1 cellular context compared by ENCODE assay signal in the genomic region with DNA sequence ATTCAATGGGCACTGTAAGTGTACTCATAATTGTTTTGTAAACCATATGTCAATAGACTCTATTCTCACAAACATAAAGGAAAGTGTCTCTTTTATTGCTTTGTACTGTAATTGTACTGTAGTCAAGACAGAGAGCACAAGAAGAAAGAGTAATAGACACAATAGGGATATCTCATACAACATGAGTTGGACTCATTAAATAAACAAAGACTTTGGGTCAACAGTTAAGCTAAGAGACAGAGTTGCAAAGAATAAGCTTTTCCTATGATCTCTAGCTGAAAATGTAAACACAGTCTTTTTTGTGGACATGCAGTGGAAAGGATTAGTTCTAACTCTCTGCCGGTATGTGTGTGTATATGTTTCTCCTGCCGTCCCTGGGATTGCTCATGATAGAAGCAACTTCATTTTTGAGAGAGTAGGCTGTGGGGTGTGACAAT.
TF ChIP-seq lines count a peak whose summit lies in the region.

No MANE protein-coding gene starts in this region.

TF ChIP-seq in HepG2, 621 proteins besides CTCF, POLR2A, EP300 and RAD21 (continued from another document and continues in another):
- TF ChIP-seq, protein P1, sequence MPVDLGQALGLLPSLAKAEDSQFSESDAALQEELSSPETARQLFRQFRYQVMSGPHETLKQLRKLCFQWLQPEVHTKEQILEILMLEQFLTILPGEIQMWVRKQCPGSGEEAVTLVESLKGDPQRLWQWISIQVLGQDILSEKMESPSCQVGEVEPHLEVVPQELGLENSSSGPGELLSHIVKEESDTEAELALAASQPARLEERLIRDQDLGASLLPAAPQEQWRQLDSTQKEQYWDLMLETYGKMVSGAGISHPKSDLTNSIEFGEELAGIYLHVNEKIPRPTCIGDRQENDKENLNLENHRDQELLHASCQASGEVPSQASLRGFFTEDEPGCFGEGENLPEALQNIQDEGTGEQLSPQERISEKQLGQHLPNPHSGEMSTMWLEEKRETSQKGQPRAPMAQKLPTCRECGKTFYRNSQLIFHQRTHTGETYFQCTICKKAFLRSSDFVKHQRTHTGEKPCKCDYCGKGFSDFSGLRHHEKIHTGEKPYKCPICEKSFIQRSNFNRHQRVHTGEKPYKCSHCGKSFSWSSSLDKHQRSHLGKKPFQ (CRISPR knock-in tag; IDR thresholded peaks at IDR 0.05; ENCODE audit: insufficient replicate concordance), result peak; percentile 68
- TF ChIP-seq TMF1 (CRISPR knock-in tag; IDR thresholded peaks at IDR 0.05; ENCODE audit: low read depth) (no peak), SKI (IDR thresholded peaks at IDR 0.05; ENCODE audit: partially characterized antibody) (peak; percentile 97), YY1 (IDR thresholded peaks at IDR 0.05; ENCODE audit: insufficient read depth, insufficient replicate concordance, low read depth, low read length) (no peak), MED1 (CRISPR knock-in tag; IDR thresholded peaks at IDR 0.05) (peak; percentile 86), ZNF331 (CRISPR knock-in tag; IDR thresholded peaks at IDR 0.05) (peak; percentile 89), ELF4 (CRISPR knock-in tag; IDR thresholded peaks at IDR 0.05; ENCODE audit: borderline replicate concordance) (no peak), SMAD9 (CRISPR knock-in tag; IDR thresholded peaks at IDR 0.05) (no peak), ARHGAP35 (CRISPR knock-in tag; IDR thresholded peaks at IDR 0.05; ENCODE audit: borderline replicate concordance) (no peak), BORCS8-MEF2B (CRISPR knock-in tag; IDR thresholded peaks at IDR 0.05) (no peak), CBX5 (CRISPR knock-in tag; IDR thresholded peaks at IDR 0.05; ENCODE audit: borderline replicate concordance) (no peak), YEATS4 (CRISPR knock-in tag; IDR thresholded peaks at IDR 0.05; ENCODE audit: borderline replicate concordance) (peak; percentile 70), MEIS1 (CRISPR knock-in tag; IDR thresholded peaks at IDR 0.05; ENCODE audit: borderline replicate concordance) (0 out of 2 replicates have a peak, but pooled peaks have one; percentile 37), ZNF713 (CRISPR knock-in tag; IDR thresholded peaks at IDR 0.05) (no peak), GFI1 (CRISPR knock-in tag; IDR thresholded peaks at IDR 0.05; ENCODE audit: borderline replicate concordance) (no peak), ZNF274 (CRISPR knock-in tag; IDR thresholded peaks at IDR 0.05) (no peak), THAP11 (CRISPR knock-in tag; IDR thresholded peaks at IDR 0.05) (peak; percentile 76), ZNF143 (CRISPR knock-in tag; IDR thresholded peaks at IDR 0.05) (no peak), TP53 (CRISPR knock-in tag; conservative IDR thresholded peaks at IDR 0.05) (no peak), PITX1 (CRISPR knock-in tag; IDR thresholded peaks at IDR 0.05) (peak; percentile 99), SOX5 (CRISPR knock-in tag; IDR thresholded peaks at IDR 0.05; ENCODE audit: borderline replicate concordance) (peak; percentile 100), JUNB (CRISPR knock-in tag; IDR thresholded peaks at IDR 0.05; ENCODE audit: borderline replicate concordance) (peak; percentile 61; the same call in 1 of the 2 replicates), NRL (CRISPR knock-in tag; IDR thresholded peaks at IDR 0.05; ENCODE audit: borderline replicate concordance) (no peak), TAF1 (CRISPR knock-in tag; IDR thresholded peaks at IDR 0.05) (no peak), AKAP8 (CRISPR knock-in tag; IDR thresholded peaks at IDR 0.05) (no peak), SIN3A (IDR thresholded peaks at IDR 0.05; ENCODE audit: borderline replicate concordance, low read depth, low read length) (no peak), PPARG (CRISPR knock-in tag; conservative IDR thresholded peaks at IDR 0.05) (peak; percentile 93), TBP (CRISPR knock-in tag; IDR thresholded peaks at IDR 0.05) (no peak), ZNF773 (CRISPR knock-in tag; IDR thresholded peaks at IDR 0.05; ENCODE audit: borderline replicate concordance) (no peak), ZNF460 (CRISPR knock-in tag; IDR thresholded peaks at IDR 0.05; ENCODE audit: borderline replicate concordance) (no peak), ZNF17 (CRISPR knock-in tag; IDR thresholded peaks at IDR 0.05) (no peak)
- TF ChIP-seq, protein P2, sequence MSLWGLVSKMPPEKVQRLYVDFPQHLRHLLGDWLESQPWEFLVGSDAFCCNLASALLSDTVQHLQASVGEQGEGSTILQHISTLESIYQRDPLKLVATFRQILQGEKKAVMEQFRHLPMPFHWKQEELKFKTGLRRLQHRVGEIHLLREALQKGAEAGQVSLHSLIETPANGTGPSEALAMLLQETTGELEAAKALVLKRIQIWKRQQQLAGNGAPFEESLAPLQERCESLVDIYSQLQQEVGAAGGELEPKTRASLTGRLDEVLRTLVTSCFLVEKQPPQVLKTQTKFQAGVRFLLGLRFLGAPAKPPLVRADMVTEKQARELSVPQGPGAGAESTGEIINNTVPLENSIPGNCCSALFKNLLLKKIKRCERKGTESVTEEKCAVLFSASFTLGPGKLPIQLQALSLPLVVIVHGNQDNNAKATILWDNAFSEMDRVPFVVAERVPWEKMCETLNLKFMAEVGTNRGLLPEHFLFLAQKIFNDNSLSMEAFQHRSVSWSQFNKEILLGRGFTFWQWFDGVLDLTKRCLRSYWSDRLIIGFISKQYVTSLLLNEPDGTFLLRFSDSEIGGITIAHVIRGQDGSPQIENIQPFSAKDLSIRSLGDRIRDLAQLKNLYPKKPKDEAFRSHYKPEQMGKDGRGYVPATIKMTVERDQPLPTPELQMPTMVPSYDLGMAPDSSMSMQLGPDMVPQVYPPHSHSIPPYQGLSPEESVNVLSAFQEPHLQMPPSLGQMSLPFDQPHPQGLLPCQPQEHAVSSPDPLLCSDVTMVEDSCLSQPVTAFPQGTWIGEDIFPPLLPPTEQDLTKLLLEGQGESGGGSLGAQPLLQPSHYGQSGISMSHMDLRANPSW (CRISPR knock-in tag; IDR thresholded peaks at IDR 0.05; ENCODE audit: borderline replicate concordance), result no peak
- TF ChIP-seq, protein P3, sequence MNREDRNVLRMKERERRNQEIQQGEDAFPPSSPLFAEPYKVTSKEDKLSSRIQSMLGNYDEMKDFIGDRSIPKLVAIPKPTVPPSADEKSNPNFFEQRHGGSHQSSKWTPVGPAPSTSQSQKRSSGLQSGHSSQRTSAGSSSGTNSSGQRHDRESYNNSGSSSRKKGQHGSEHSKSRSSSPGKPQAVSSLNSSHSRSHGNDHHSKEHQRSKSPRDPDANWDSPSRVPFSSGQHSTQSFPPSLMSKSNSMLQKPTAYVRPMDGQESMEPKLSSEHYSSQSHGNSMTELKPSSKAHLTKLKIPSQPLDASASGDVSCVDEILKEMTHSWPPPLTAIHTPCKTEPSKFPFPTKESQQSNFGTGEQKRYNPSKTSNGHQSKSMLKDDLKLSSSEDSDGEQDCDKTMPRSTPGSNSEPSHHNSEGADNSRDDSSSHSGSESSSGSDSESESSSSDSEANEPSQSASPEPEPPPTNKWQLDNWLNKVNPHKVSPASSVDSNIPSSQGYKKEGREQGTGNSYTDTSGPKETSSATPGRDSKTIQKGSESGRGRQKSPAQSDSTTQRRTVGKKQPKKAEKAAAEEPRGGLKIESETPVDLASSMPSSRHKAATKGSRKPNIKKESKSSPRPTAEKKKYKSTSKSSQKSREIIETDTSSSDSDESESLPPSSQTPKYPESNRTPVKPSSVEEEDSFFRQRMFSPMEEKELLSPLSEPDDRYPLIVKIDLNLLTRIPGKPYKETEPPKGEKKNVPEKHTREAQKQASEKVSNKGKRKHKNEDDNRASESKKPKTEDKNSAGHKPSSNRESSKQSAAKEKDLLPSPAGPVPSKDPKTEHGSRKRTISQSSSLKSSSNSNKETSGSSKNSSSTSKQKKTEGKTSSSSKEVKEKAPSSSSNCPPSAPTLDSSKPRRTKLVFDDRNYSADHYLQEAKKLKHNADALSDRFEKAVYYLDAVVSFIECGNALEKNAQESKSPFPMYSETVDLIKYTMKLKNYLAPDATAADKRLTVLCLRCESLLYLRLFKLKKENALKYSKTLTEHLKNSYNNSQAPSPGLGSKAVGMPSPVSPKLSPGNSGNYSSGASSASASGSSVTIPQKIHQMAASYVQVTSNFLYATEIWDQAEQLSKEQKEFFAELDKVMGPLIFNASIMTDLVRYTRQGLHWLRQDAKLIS (CRISPR knock-in tag; IDR thresholded peaks at IDR 0.05), result no peak
- TF ChIP-seq, protein P4, sequence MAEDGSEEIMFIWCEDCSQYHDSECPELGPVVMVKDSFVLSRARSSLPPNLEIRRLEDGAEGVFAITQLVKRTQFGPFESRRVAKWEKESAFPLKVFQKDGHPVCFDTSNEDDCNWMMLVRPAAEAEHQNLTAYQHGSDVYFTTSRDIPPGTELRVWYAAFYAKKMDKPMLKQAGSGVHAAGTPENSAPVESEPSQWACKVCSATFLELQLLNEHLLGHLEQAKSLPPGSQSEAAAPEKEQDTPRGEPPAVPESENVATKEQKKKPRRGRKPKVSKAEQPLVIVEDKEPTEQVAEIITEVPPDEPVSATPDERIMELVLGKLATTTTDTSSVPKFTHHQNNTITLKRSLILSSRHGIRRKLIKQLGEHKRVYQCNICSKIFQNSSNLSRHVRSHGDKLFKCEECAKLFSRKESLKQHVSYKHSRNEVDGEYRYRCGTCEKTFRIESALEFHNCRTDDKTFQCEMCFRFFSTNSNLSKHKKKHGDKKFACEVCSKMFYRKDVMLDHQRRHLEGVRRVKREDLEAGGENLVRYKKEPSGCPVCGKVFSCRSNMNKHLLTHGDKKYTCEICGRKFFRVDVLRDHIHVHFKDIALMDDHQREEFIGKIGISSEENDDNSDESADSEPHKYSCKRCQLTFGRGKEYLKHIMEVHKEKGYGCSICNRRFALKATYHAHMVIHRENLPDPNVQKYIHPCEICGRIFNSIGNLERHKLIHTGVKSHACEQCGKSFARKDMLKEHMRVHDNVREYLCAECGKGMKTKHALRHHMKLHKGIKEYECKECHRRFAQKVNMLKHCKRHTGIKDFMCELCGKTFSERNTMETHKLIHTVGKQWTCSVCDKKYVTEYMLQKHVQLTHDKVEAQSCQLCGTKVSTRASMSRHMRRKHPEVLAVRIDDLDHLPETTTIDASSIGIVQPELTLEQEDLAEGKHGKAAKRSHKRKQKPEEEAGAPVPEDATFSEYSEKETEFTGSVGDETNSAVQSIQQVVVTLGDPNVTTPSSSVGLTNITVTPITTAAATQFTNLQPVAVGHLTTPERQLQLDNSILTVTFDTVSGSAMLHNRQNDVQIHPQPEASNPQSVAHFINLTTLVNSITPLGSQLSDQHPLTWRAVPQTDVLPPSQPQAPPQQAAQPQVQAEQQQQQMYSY (CRISPR knock-in tag; IDR thresholded peaks at IDR 0.05), result no peak
- TF ChIP-seq, protein P5, sequence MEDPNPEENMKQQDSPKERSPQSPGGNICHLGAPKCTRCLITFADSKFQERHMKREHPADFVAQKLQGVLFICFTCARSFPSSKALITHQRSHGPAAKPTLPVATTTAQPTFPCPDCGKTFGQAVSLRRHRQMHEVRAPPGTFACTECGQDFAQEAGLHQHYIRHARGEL (CRISPR knock-in tag; IDR thresholded peaks at IDR 0.05), result no peak
- TF ChIP-seq, protein P6, sequence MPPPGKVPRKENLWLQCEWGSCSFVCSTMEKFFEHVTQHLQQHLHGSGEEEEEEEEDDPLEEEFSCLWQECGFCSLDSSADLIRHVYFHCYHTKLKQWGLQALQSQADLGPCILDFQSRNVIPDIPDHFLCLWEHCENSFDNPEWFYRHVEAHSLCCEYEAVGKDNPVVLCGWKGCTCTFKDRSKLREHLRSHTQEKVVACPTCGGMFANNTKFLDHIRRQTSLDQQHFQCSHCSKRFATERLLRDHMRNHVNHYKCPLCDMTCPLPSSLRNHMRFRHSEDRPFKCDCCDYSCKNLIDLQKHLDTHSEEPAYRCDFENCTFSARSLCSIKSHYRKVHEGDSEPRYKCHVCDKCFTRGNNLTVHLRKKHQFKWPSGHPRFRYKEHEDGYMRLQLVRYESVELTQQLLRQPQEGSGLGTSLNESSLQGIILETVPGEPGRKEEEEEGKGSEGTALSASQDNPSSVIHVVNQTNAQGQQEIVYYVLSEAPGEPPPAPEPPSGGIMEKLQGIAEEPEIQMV (CRISPR knock-in tag; IDR thresholded peaks at IDR 0.05; ENCODE audit: low read depth), result no peak
- TF ChIP-seq, protein P7, sequence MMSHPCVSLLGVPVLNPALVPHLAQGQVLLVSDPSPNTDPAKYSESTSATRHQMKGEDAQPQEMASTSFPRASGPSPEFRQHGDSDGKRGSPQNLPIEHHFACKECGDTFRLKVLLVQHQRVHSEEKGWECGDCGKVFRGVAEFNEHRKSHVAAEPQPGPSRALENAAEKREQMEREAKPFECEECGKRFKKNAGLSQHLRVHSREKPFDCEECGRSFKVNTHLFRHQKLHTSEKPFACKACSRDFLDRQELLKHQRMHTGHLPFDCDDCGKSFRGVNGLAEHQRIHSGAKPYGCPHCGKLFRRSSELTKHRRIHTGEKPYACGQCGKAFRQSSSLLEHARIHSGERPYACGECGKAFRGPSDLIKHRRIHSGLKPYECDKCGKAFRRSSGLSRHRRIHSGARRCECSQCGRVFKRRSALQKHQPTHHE (CRISPR knock-in tag; IDR thresholded peaks at IDR 0.05; ENCODE audit: borderline replicate concordance), result no peak
- TF ChIP-seq, protein P8, sequence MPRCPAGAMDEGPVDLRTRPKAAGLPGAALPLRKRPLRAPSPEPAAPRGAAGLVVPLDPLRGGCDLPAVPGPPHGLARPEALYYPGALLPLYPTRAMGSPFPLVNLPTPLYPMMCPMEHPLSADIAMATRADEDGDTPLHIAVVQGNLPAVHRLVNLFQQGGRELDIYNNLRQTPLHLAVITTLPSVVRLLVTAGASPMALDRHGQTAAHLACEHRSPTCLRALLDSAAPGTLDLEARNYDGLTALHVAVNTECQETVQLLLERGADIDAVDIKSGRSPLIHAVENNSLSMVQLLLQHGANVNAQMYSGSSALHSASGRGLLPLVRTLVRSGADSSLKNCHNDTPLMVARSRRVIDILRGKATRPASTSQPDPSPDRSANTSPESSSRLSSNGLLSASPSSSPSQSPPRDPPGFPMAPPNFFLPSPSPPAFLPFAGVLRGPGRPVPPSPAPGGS (CRISPR knock-in tag; IDR thresholded peaks at IDR 0.05), result no peak
- TF ChIP-seq, protein P9, sequence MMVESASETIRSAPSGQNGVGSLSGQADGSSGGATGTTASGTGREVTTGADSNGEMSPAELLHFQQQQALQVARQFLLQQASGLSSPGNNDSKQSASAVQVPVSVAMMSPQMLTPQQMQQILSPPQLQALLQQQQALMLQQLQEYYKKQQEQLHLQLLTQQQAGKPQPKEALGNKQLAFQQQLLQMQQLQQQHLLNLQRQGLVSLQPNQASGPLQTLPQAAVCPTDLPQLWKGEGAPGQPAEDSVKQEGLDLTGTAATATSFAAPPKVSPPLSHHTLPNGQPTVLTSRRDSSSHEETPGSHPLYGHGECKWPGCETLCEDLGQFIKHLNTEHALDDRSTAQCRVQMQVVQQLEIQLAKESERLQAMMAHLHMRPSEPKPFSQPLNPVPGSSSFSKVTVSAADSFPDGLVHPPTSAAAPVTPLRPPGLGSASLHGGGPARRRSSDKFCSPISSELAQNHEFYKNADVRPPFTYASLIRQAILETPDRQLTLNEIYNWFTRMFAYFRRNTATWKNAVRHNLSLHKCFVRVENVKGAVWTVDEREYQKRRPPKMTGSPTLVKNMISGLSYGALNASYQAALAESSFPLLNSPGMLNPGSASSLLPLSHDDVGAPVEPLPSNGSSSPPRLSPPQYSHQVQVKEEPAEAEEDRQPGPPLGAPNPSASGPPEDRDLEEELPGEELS (CRISPR knock-in tag; IDR thresholded peaks at IDR 0.05), result peak; percentile 94
- TF ChIP-seq, protein P10, sequence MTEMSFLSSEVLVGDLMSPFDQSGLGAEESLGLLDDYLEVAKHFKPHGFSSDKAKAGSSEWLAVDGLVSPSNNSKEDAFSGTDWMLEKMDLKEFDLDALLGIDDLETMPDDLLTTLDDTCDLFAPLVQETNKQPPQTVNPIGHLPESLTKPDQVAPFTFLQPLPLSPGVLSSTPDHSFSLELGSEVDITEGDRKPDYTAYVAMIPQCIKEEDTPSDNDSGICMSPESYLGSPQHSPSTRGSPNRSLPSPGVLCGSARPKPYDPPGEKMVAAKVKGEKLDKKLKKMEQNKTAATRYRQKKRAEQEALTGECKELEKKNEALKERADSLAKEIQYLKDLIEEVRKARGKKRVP (CRISPR knock-in tag; IDR thresholded peaks at IDR 0.05), result peak in 1 of 2 experiments; percentile 80; a peak in 2 of 4 replicates
